Comparison of ENCODE assay signal across 14 cellular contexts in genomic region chr3:121698513-121698912, GRCh38. TPM values are rescaled to one million over a fixed set of nuclear protein-coding genes. Genes with fewer than 3 reads are reported as not detected.
DNase-seq lines count a peak whose midpoint lies in the region; ATAC-seq, FAIRE-seq and TF ChIP-seq lines count a peak whose summit lies in the region.
"Had no signal": no experiment of that assay in that cellular context is flagged by ENCODE, and none has a peak within 500 bp of the region (broad histone marks: within the 10 kb centered on the region; RNA-seq: fewer than 3 reads in every experiment).

No MANE protein-coding gene starts in this region.

- no peak overlapping the region for H3K4me2 ChIP-seq in HepG2 (ENCODE audit: low read depth, low read length)
- H3K4me2 ChIP-seq: BLaER1 treated with 17β-estradiol and CSF1 and Interleukin-3, amounts not matched to agents 10 nM and 100 nM had no signal

- BruUV-seq in HepG2 (replicated peaks; lab: Mats Ljungman, UMichigan) = no TSS peak

- no peaks in the 10 kb centered on the region for H3K4me1 Mint-ChIP-seq in activated naive CD8-positive, alpha-beta T cell treated with anti-CD3 and anti-CD28 coated beads, Interleukin-2, amount 50 U/mL, for 24 hours

- H3K9ac ChIP-seq in liver (ENCODE audit: low read depth in 1 of 2, low read length in 2 of 2) = no peak overlapping the region
- H3K9ac ChIP-seq in HepG2 (ENCODE audit: insufficient read depth, low read depth, low read length) = no peak overlapping the region
- H3K9ac ChIP-seq: BLaER1 treated with 17β-estradiol and CSF1 and Interleukin-3, amounts not matched to agents 10 nM and 100 nM had no signal

- no peaks in the 10 kb centered on the region for H3K27me3 Mint-ChIP-seq in activated naive CD8-positive, alpha-beta T cell treated with anti-CD3 and anti-CD28 coated beads, Interleukin-2, amount 50 U/mL, for 24 hours
- H3K27me3 Mint-ChIP-seq: CD4-positive, CD25-positive, alpha-beta regulatory T cell had no signal

- TF ChIP-seq RAD21 in liver (IDR thresholded peaks at IDR 0.05) (no peak), HepG2 (CRISPR knock-in tag; IDR thresholded peaks at IDR 0.05) (no peak)

- H3K4me1 ChIP-seq in liver (ENCODE audit: control insufficient read depth in 4 of 4, insufficient read depth in 4 of 4, low read length in 3 of 4) (no peaks in the 10 kb centered on the region), HepG2 (ENCODE audit: insufficient read depth, low read length) (no peaks in the 10 kb centered on the region), left ventricle myocardium inferior (peaks cover 57% of the 10 kb centered on the region), spleen (peaks cover 0 to 16% (median 0%) of the 10 kb centered on the region in 6 donors)
- H3K4me1 ChIP-seq: HAP-1 had no signal

- TF ChIP-seq CTCF in liver (IDR thresholded peaks at IDR 0.05; ENCODE audit: low read depth, low read length, missing input control) (no peak), HepG2 (CRISPR knock-in tag; IDR thresholded peaks at IDR 0.05) (no peak), left ventricle myocardium inferior (IDR thresholded peaks at IDR 0.05; ENCODE audit: borderline replicate concordance) (no peak), spleen (IDR thresholded peaks at IDR 0.05 in 8 of 11, conservative IDR thresholded peaks at IDR 0.05 in 3 of 11) (no peak)

- POLR2A ChIA-PET in HepG2 (lab: Yijun Ruan, JAX) = no interaction called here

- 86% methylated on average over 1 of the region's 1 CpG for WGBS in liver
- 97% methylated on average over 1 of the region's 1 CpG for WGBS in HepG2 (ENCODE audit: low lambda C conversion rate)
- 75 to 93% (median 89%) methylated on average over 1 of the region's 1 CpG for WGBS in spleen, 5 donors

- CTCF ChIA-PET in HepG2 (lab: Yijun Ruan, JAX; ENCODE audit: low intra/inter-chr PET ratio, low total read pairs) = no interaction called here

- TF ChIP-seq EP300 in HepG2 (IDR thresholded peaks at IDR 0.05; ENCODE audit: low read depth in 2 of 2, low read length in 2 of 2) = no peak
- no peak for TF ChIP-seq EP300 in HepG2 (CRISPR knock-in tag; IDR thresholded peaks at IDR 0.05; ENCODE audit: borderline replicate concordance)

- no peak overlapping the region for H2AFZ ChIP-seq in HepG2 (ENCODE audit: low read length)

- H3K36me3 ChIP-seq in liver (ENCODE audit: control insufficient read depth in 4 of 4, insufficient read depth in 3 of 4, low read depth in 1 of 4, low read length in 3 of 4) (peaks cover 4 to 41% (median 31%) of the 10 kb centered on the region in 4 donors), HepG2 (replicated peaks in 1 of 2; ENCODE audit: control insufficient read depth in 1 of 2, insufficient read depth in 2 of 2, low read length in 2 of 2) (peaks cover 13 to 74% of the 10 kb centered on the region in 2 experiments), left ventricle myocardium inferior (peaks cover 38% of the 10 kb centered on the region), spleen (peaks cover 0 to 83% (median 29%) of the 10 kb centered on the region in 6 donors)

- no peak for FAIRE-seq in HepG2 (lab: Jason Lieb, UNC)
- FAIRE-seq: GM12891, H1 had no signal

- H3K9me3 ChIP-seq in liver (ENCODE audit: control insufficient read depth in 4 of 4, low read length in 3 of 4) (no peaks in the 10 kb centered on the region), HepG2 (ENCODE audit: low read length) (no peaks in the 10 kb centered on the region), left ventricle myocardium inferior (replicated peaks) (no peaks in the 10 kb centered on the region), spleen (no peaks in the 10 kb centered on the region)
- H3K9me3 ChIP-seq: BLaER1 treated with 17β-estradiol and CSF1 and Interleukin-3, amounts not matched to agents 10 nM and 100 nM; HAP-1 had no signal

- intact Hi-C loops in HepG2 (cut with micrococcal nuclease; ENCODE audit: unreplicated experiment) (no loop called here), left ventricle myocardium inferior (cut with micrococcal nuclease) (no loop called here), spleen (cut with DNase I; ENCODE audit: low total_unique reads) (no loop called here)

- DNase-seq in HepG2 (ENCODE audit: low spot score) (no peak), left ventricle myocardium inferior (no peak), spleen (no peak)
- DNase-seq in effector CD8-positive, alpha-beta T cell (lab: John Stamatoyannopoulos, UW) = no peak
- no peak for DNase-seq in activated naive CD4-positive, alpha-beta T cell treated with Interleukin-2 at 50 U/mL for 16 hours
- no peak for DNase-seq in activated naive CD8-positive, alpha-beta T cell treated with anti-CD3 and anti-CD28 coated beads, Interleukin-2, amount 50 U/mL, for 24 hours
- DNase-seq: ACHN; CD4-positive, CD25-positive, alpha-beta regulatory T cell had no signal

- H3K36me3 Mint-ChIP-seq in activated naive CD8-positive, alpha-beta T cell treated with anti-CD3 and anti-CD28 coated beads, Interleukin-2, amount 50 U/mL, for 24 hours (ENCODE audit: low read depth) = peaks cover 26% of the 10 kb centered on the region

- no peaks in the 10 kb centered on the region for H3K9me3 Mint-ChIP-seq in activated naive CD8-positive, alpha-beta T cell treated with anti-CD3 and anti-CD28 coated beads, Interleukin-2, amount 50 U/mL, for 24 hours

- H3K4me3 ChIP-seq in liver (ENCODE audit: low read depth in 1 of 3, low read length in 3 of 3) = no peak overlapping the region
- H3K4me3 ChIP-seq in HepG2 (replicated peaks in 1 of 3; ENCODE audit: insufficient read depth in 1 of 3, low read depth in 2 of 3, low read length in 3 of 3) = no peak overlapping the region
- no peak overlapping the region for H3K4me3 ChIP-seq in left ventricle myocardium inferior
- no peak overlapping the region for H3K4me3 ChIP-seq in spleen
- H3K4me3 ChIP-seq: BLaER1 treated with 17β-estradiol and CSF1 and Interleukin-3, amounts not matched to agents 10 nM and 100 nM; HAP-1 had no signal

- H3K27ac Mint-ChIP-seq in activated naive CD8-positive, alpha-beta T cell treated with anti-CD3 and anti-CD28 coated beads, Interleukin-2, amount 50 U/mL, for 24 hours = no peak overlapping the region

- in situ Hi-C loops in HepG2 (cut with HindIII; ENCODE audit: extremely low pct_ligation_motif_present, low pct_unique_long_range_greater_than_20kb) = no loop called here

- H3K27me3 ChIP-seq in liver (ENCODE audit: control insufficient read depth in 4 of 4, insufficient read depth in 4 of 4, low read length in 3 of 4) = no peaks in the 10 kb centered on the region
- no peaks in the 10 kb centered on the region for H3K27me3 ChIP-seq in HepG2 (ENCODE audit: control insufficient read depth in 1 of 2, insufficient read depth in 2 of 2, low read length in 2 of 2)
- H3K27me3 ChIP-seq in left ventricle myocardium inferior (ENCODE audit: low read depth) = no peaks in the 10 kb centered on the region
- H3K27me3 ChIP-seq in spleen (replicated peaks in 1 of 7) = no peaks in the 10 kb centered on the region
- H3K27me3 ChIP-seq: BLaER1 treated with 17β-estradiol and CSF1 and Interleukin-3, amounts not matched to agents 10 nM and 100 nM had no signal

- TF ChIP-seq POLR2A in HepG2 (IDR thresholded peaks at IDR 0.05; ENCODE audit: insufficient read depth in 1 of 2, low read depth in 2 of 2, low read length in 2 of 2) (no peak), spleen (IDR thresholded peaks at IDR 0.05) (no peak)

- ATAC-seq in HepG2 (no peak), HG03159 (IDR thresholded peaks at IDR 0.05; ENCODE audit: unreplicated experiment) (no peak)
- ATAC-seq in activated naive CD8-positive, alpha-beta T cell treated with anti-CD3 and anti-CD28 coated beads, Interleukin-2, amount 50 U/mL, for 24 hours = no peak

- no peak overlapping the region for H3K4me3 Mint-ChIP-seq in activated naive CD8-positive, alpha-beta T cell treated with anti-CD3 and anti-CD28 coated beads, Interleukin-2, amount 50 U/mL, for 24 hours
- H3K4me3 Mint-ChIP-seq: CD4-positive, CD25-positive, alpha-beta regulatory T cell had no signal

- no peaks in the 10 kb centered on the region for H3K79me2 ChIP-seq in HepG2 (ENCODE audit: insufficient read depth, low read length)

- no peaks in the 10 kb centered on the region for H4K20me1 ChIP-seq in HepG2 (ENCODE audit: insufficient read depth, low read length)
- H4K20me1 ChIP-seq: BLaER1 treated with 17β-estradiol and CSF1 and Interleukin-3, amounts not matched to agents 10 nM and 100 nM had no signal

- H3K27ac ChIP-seq in liver (ENCODE audit: low read depth in 1 of 2, low read length in 2 of 2) = no peak overlapping the region
- no peak overlapping the region for H3K27ac ChIP-seq in HepG2 (ENCODE audit: extremely low read length, insufficient read depth, low read length)
- H3K27ac ChIP-seq in left ventricle myocardium inferior (replicated peaks) = peak overlapping the region; percentile 65
- peak overlapping the region in 6 of 8 donors; percentile 6 to 52 (median 40) for H3K27ac ChIP-seq in spleen
- H3K27ac ChIP-seq: BLaER1 treated with 17β-estradiol and CSF1 and Interleukin-3, amounts not matched to agents 10 nM and 100 nM had no signal

RNA-seq across cellular contexts. Expression of gene HCLS1, which starts 37.8 kb away (rescaled TPM):
- total RNA-seq in liver (10 to 100 TPM; 17.2 to 39.8 TPM), HepG2 (2016; rRNA removed; fragmentation: Illumina TruSeq; extraction: Trizol) (not detected in 2 replicates), left ventricle myocardium inferior (8.7 TPM), spleen (100 to 1,000 TPM; 238 to 554 (median 467) TPM)
- polyA plus RNA-seq in liver (10 to 100 TPM; 18.5 to 26.6 TPM), HepG2 (2011; rRNA removed) (not detected in 2 replicates), spleen (100 to 1,000 TPM; 207 to 244 (median 243) TPM)
- not detected in 2 replicates for total RNA-seq in HepG2 (2016; cell fraction: cytosol; rRNA removed; fragmentation: Illumina TruSeq; extraction: Trizol; ENCODE audit: low read depth)
- 0.28 TPM in 1 of 2 replicates, not detected in the other for total RNA-seq in HepG2 (2016; cell fraction: insoluble cytoplasmic fraction; rRNA removed; fragmentation: Illumina TruSeq; extraction: Trizol)
- not detected in 2 replicates for total RNA-seq in HepG2 (2016; cell fraction: membrane; rRNA removed; fragmentation: Illumina TruSeq; extraction: Trizol)
- not detected in 2 replicates for total RNA-seq in HepG2 (2016; cell fraction: nucleus; rRNA removed; fragmentation: Illumina TruSeq; extraction: Trizol)
- polyA plus RNA-seq in HepG2 (2011; cell fraction: cytosol; rRNA removed) = 0.09 TPM in 1 of 2 replicates, not detected in the other
- 0.13 and 0.64 TPM in 2 replicates for polyA plus RNA-seq in HepG2 (2011; cell fraction: nucleus; rRNA removed)
- polyA plus RNA-seq in HepG2 (2012) = not detected in 2 replicates
- not detected in 2 replicates for polyA plus RNA-seq in HepG2 (2016; cell fraction: cytosol; fragmentation: Illumina TruSeq; extraction: Trizol; ENCODE audit: low read depth)
- polyA plus RNA-seq in HepG2 (2016; cell fraction: insoluble cytoplasmic fraction; fragmentation: Illumina TruSeq; extraction: Trizol; ENCODE audit: low read depth) = not detected in 2 replicates
- not detected in 2 replicates for polyA plus RNA-seq in HepG2 (2016; cell fraction: membrane; fragmentation: Illumina TruSeq; extraction: Trizol; ENCODE audit: low read depth)
- polyA plus RNA-seq in HepG2 (2016; cell fraction: nucleus; fragmentation: Illumina TruSeq; extraction: Trizol; ENCODE audit: insufficient read depth, low read depth) = 0.16 TPM in 1 of 2 replicates, not detected in the other
- not detected in 2 replicates for polyA minus RNA-seq in HepG2 (2011; rRNA and poly(A)+ RNA removed; ENCODE audit: low replicate concordance)
- not detected in 2 replicates for polyA minus RNA-seq in HepG2 (2011; cell fraction: cytosol; rRNA and poly(A)+ RNA removed)
- 1.3 and 1.7 TPM in 2 replicates for polyA minus RNA-seq in HepG2 (2011; cell fraction: nucleus; rRNA and poly(A)+ RNA removed)

RNA-seq across cellular contexts. Expression of gene GOLGB1, which starts 51.0 kb away (rescaled TPM):
- total RNA-seq in liver = 10 to 100 TPM; 29.1 to 58.8 TPM
- 10 to 100 TPM; 10.1 to 36.8 TPM for polyA plus RNA-seq in liver
- total RNA-seq in HepG2 (2016; rRNA removed; fragmentation: Illumina TruSeq; extraction: Trizol) = 39.5 and 53.1 TPM in 2 replicates
- total RNA-seq in HepG2 (2016; cell fraction: cytosol; rRNA removed; fragmentation: Illumina TruSeq; extraction: Trizol; ENCODE audit: low read depth) = 3.3 and 4.6 TPM in 2 replicates
- 37.4 and 53.6 TPM in 2 replicates for total RNA-seq in HepG2 (2016; cell fraction: insoluble cytoplasmic fraction; rRNA removed; fragmentation: Illumina TruSeq; extraction: Trizol)
- 8.2 and 8.5 TPM in 2 replicates for total RNA-seq in HepG2 (2016; cell fraction: membrane; rRNA removed; fragmentation: Illumina TruSeq; extraction: Trizol)
- total RNA-seq in HepG2 (2016; cell fraction: nucleus; rRNA removed; fragmentation: Illumina TruSeq; extraction: Trizol) = 65.5 and 68.8 TPM in 2 replicates
- 13.1 and 14.4 TPM in 2 replicates for polyA plus RNA-seq in HepG2 (2011; rRNA removed)
- 6.6 and 8.2 TPM in 2 replicates for polyA plus RNA-seq in HepG2 (2011; cell fraction: cytosol; rRNA removed)
- polyA plus RNA-seq in HepG2 (2011; cell fraction: nucleus; rRNA removed) = 22.6 and 24.3 TPM in 2 replicates
- 17.4 and 23.8 TPM in 2 replicates for polyA plus RNA-seq in HepG2 (2012)
- 2.5 and 2.6 TPM in 2 replicates for polyA plus RNA-seq in HepG2 (2016; cell fraction: cytosol; fragmentation: Illumina TruSeq; extraction: Trizol; ENCODE audit: low read depth)
- polyA plus RNA-seq in HepG2 (2016; cell fraction: insoluble cytoplasmic fraction; fragmentation: Illumina TruSeq; extraction: Trizol; ENCODE audit: low read depth) = 22.2 and 23.4 TPM in 2 replicates
- 2.7 and 3.0 TPM in 2 replicates for polyA plus RNA-seq in HepG2 (2016; cell fraction: membrane; fragmentation: Illumina TruSeq; extraction: Trizol; ENCODE audit: low read depth)
- polyA plus RNA-seq in HepG2 (2016; cell fraction: nucleus; fragmentation: Illumina TruSeq; extraction: Trizol; ENCODE audit: insufficient read depth, low read depth) = 68.3 and 79.2 TPM in 2 replicates
- 10.3 and 13.1 TPM in 2 replicates for polyA minus RNA-seq in HepG2 (2011; rRNA and poly(A)+ RNA removed; ENCODE audit: low replicate concordance)
- polyA minus RNA-seq in HepG2 (2011; cell fraction: cytosol; rRNA and poly(A)+ RNA removed) = 26.2 and 29.8 TPM in 2 replicates
- 42.6 and 55.0 TPM in 2 replicates for polyA minus RNA-seq in HepG2 (2011; cell fraction: nucleus; rRNA and poly(A)+ RNA removed)
- total RNA-seq in left ventricle myocardium inferior = 56.1 TPM
- total RNA-seq in spleen = 10 to 100 TPM; 41.7 to 87.0 (median 62.6) TPM
- polyA plus RNA-seq in spleen = 10 to 100 TPM in 2 of 3 donors, 1 to 10 TPM in 1; 7.2 to 11.0 (median 10.5) TPM

Comparison
In these comparisons a context has a peak if more than half of its experiments do, and no peak if none do; other contexts are left out.
1. H3K27ac ChIP-seq: peak in left ventricle myocardium inferior (single experiment) and spleen (6 of 8); none in liver (0 of 2) and HepG2 (single experiment).
2. RNA of gene HCLS1, which starts 37.8 kb away (total RNA-seq): 238 to 554 TPM in spleen; 17.2 to 39.8 TPM in liver, 8.7 TPM in left ventricle myocardium inferior (single experiment) and 0.28 TPM in HepG2; every median in the first group is over 4 times any median in the second.